Comparison of ENCODE assay signal across 1 cellular context in genomic region chr17:74752415-74752814, GRCh38.
A peak's percentile ranks its signal among the peaks of the same experiment; 100 is the strongest.
TF ChIP-seq lines count a peak whose summit lies in the region.

No MANE protein-coding gene starts in this region.

TF ChIP-seq in HepG2, 621 proteins besides CTCF, POLR2A, EP300 and RAD21 (continued from another document and continues in another):
- TF ChIP-seq SKIL (CRISPR knock-in tag; IDR thresholded peaks at IDR 0.05; ENCODE audit: borderline replicate concordance) (no peak), XBP1 (CRISPR knock-in tag; IDR thresholded peaks at IDR 0.05) (no peak), MED1 (CRISPR knock-in tag; IDR thresholded peaks at IDR 0.05) (no peak), FOSL1 (CRISPR knock-in tag; IDR thresholded peaks at IDR 0.05; ENCODE audit: borderline replicate concordance) (no peak), ZNF549 (CRISPR knock-in tag; IDR thresholded peaks at IDR 0.05) (no peak), XRCC5 (optimal IDR thresholded peaks at IDR 0.05; ENCODE audit: low read length) (no peak), SAP130 (CRISPR knock-in tag; IDR thresholded peaks at IDR 0.05; ENCODE audit: low read depth) (peak; percentile 40; the same call in 1 of the 2 replicates), ZZZ3 (CRISPR knock-in tag; IDR thresholded peaks at IDR 0.05; ENCODE audit: borderline replicate concordance) (no peak), ZMYM4 (CRISPR knock-in tag; IDR thresholded peaks at IDR 0.05) (no peak), PHB2 (IDR thresholded peaks at IDR 0.05; ENCODE audit: partially characterized antibody) (no peak), ZNF101 (CRISPR knock-in tag; IDR thresholded peaks at IDR 0.05; ENCODE audit: borderline replicate concordance, low read depth) (no peak), HNRNPLL (IDR thresholded peaks at IDR 0.05; ENCODE audit: low read depth, low read length, poor library complexity, severe bottlenecking) (no peak), REPIN1 (CRISPR knock-in tag; IDR thresholded peaks at IDR 0.05; ENCODE audit: borderline replicate concordance, low read depth) (0 out of 2 replicates have a peak, but pooled peaks have one; percentile 3), ONECUT2 (CRISPR knock-in tag; IDR thresholded peaks at IDR 0.05) (peak; percentile 82; the same call in 1 of the 2 replicates), RARA (CRISPR knock-in tag; IDR thresholded peaks at IDR 0.05) (peak; percentile 44; the same call in 1 of the 2 replicates), MIXL1 (CRISPR knock-in tag; IDR thresholded peaks at IDR 0.05) (no peak), ZNF329 (CRISPR knock-in tag; IDR thresholded peaks at IDR 0.05; ENCODE audit: low read depth) (no peak), CREM (IDR thresholded peaks at IDR 0.05) (0 out of 2 replicates have a peak, but pooled peaks have one; percentile 28), CREM (CRISPR knock-in tag; IDR thresholded peaks at IDR 0.05) (no peak), HMG20B (CRISPR knock-in tag; conservative IDR thresholded peaks at IDR 0.05) (0 out of 2 replicates have a peak, but pooled peaks have one; percentile 9), ZNF687 (CRISPR knock-in tag; IDR thresholded peaks at IDR 0.05) (no peak), ZNF530 (CRISPR knock-in tag; IDR thresholded peaks at IDR 0.05; ENCODE audit: low read depth) (no peak), THAP11 (CRISPR knock-in tag; IDR thresholded peaks at IDR 0.05) (no peak), ZNF660 (CRISPR knock-in tag; IDR thresholded peaks at IDR 0.05; ENCODE audit: borderline replicate concordance, low read depth) (no peak), TOE1 (CRISPR knock-in tag; IDR thresholded peaks at IDR 0.05) (no peak), CAMTA2 (CRISPR knock-in tag; IDR thresholded peaks at IDR 0.05; ENCODE audit: borderline replicate concordance) (0 out of 2 replicates have a peak, but pooled peaks have one; percentile 18), MATR3 (CRISPR knock-in tag; IDR thresholded peaks at IDR 0.05) (no peak), ZNF510 (CRISPR knock-in tag; IDR thresholded peaks at IDR 0.05; ENCODE audit: low read depth) (no peak), ZBTB40 (IDR thresholded peaks at IDR 0.05) (no peak), ZBTB40 (CRISPR knock-in tag; IDR thresholded peaks at IDR 0.05) (no peak), ZNF562 (CRISPR knock-in tag; IDR thresholded peaks at IDR 0.05; ENCODE audit: borderline replicate concordance) (no peak), ZMYM2 (CRISPR knock-in tag; IDR thresholded peaks at IDR 0.05) (no peak), ZNF326 (CRISPR knock-in tag; IDR thresholded peaks at IDR 0.05; ENCODE audit: borderline replicate concordance) (no peak), TBX3 (IDR thresholded peaks at IDR 0.05; ENCODE audit: borderline replicate concordance) (no peak), CENPT (CRISPR knock-in tag; IDR thresholded peaks at IDR 0.05; ENCODE audit: low read depth) (no peak), HMG20A (CRISPR knock-in tag; IDR thresholded peaks at IDR 0.05; ENCODE audit: borderline replicate concordance) (no peak), ZFP36L1 (CRISPR knock-in tag; IDR thresholded peaks at IDR 0.05) (no peak), ELK4 (CRISPR knock-in tag; IDR thresholded peaks at IDR 0.05; ENCODE audit: borderline replicate concordance) (no peak), TEAD3 (CRISPR knock-in tag; optimal IDR thresholded peaks at IDR 0.05; ENCODE audit: borderline replicate concordance) (no peak), ZKSCAN8 (CRISPR knock-in tag; IDR thresholded peaks at IDR 0.05; ENCODE audit: borderline replicate concordance) (0 out of 2 replicates have a peak, but pooled peaks have one; percentile 29), BCL6 (CRISPR knock-in tag; IDR thresholded peaks at IDR 0.05) (no peak), ZNF256 (CRISPR knock-in tag; conservative IDR thresholded peaks at IDR 0.05) (no peak), SNRNP70 (IDR thresholded peaks at IDR 0.05; ENCODE audit: low read depth, low read length) (no peak), RNF2 (conservative IDR thresholded peaks at IDR 0.05; ENCODE audit: low read depth) (no peak), TMF1 (CRISPR knock-in tag; IDR thresholded peaks at IDR 0.05; ENCODE audit: low read depth) (0 out of 2 replicates have a peak, but pooled peaks have one; percentile 7), RERE (CRISPR knock-in tag; IDR thresholded peaks at IDR 0.05; ENCODE audit: low read depth) (no peak)
